In genomic region chr19:9140159-9140874, GRCh38 we compare ENCODE assay signal across 8 cellular contexts. TPM values are rescaled to one million over a fixed set of nuclear protein-coding genes. Genes with fewer than 3 reads are reported as not detected.
DNase-seq lines count a peak whose midpoint lies in the region; ATAC-seq and TF ChIP-seq lines count a peak whose summit lies in the region.

Gene ZNF317, plus strand, starts transcription at chr19:9140397. Its CDS starts 15,620 bp downstream, at chr19:9156017.

- no peaks in the 10 kb centered on the region for H3K27me3 ChIP-seq in GM06990 (replicated peaks; ENCODE audit: control insufficient read depth, insufficient read depth, low read length)
- no peaks in the 10 kb centered on the region for H3K27me3 ChIP-seq in thymus (ENCODE audit: control insufficient read depth, insufficient read depth)

- H3K36me3 Mint-ChIP-seq in activated naive CD8-positive, alpha-beta T cell treated with anti-CD3 and anti-CD28 coated beads, Interleukin-2, amount 10 ng/mL, durations not matched to agents 7 days and 5 days, result peaks cover 31% of the 10 kb centered on the region
- H3K36me3 Mint-ChIP-seq in osteocyte (ENCODE audit: unreplicated experiment), result peaks cover 28% of the 10 kb centered on the region

- DNase-seq in GM06990 (ENCODE audit: extremely low read depth, insufficient read length) (peak; percentile 84), NCI-H1105 (lab: John Stamatoyannopoulos, UW) (peak; percentile 92), SKM-1 treated with dmso at 0.1 percent for 144 hours (lab: John Stamatoyannopoulos, UW; ENCODE audit: unreplicated experiment) (peak; percentile 86), head of caudate nucleus (peak; percentile 84 to 97 (median 93)), osteocyte (ENCODE audit: extremely low spot score, unreplicated experiment) (peak; percentile 95)
- peak; percentile 82 for DNase-seq in activated naive CD8-positive, alpha-beta T cell treated with anti-CD3 and anti-CD28 coated beads, Interleukin-2, amount 10 ng/mL, durations not matched to agents 7 days and 5 days

- no peaks in the 10 kb centered on the region for H3K27me3 Mint-ChIP-seq in activated naive CD8-positive, alpha-beta T cell treated with anti-CD3 and anti-CD28 coated beads, Interleukin-2, amount 10 ng/mL, durations not matched to agents 7 days and 5 days
- no peaks in the 10 kb centered on the region for H3K27me3 Mint-ChIP-seq in osteocyte (ENCODE audit: unreplicated experiment)

- TF ChIP-seq CTCF in GM06990 (IDR thresholded peaks at IDR 0.05; ENCODE audit: insufficient read depth, low read length, poor library complexity, severe bottlenecking) (no peak), osteocyte (IDR thresholded peaks at IDR 0.05) (no peak)

- H3K36me3 ChIP-seq in GM06990 (ENCODE audit: control insufficient read depth, insufficient read depth, low read length) (no peaks in the 10 kb centered on the region; the same call in 1 of the 2 replicates), thymus (ENCODE audit: control insufficient read depth, insufficient read depth) (peaks cover 3% of the 10 kb centered on the region)

- H3K9me3 ChIP-seq in thymus (ENCODE audit: control insufficient read depth), result peaks cover 2% of the 10 kb centered on the region

- peak within 1 kb of the TSS; percentile 61 for H3K27ac ChIP-seq in thymus (ENCODE audit: low read depth)

- H3K9me3 Mint-ChIP-seq in activated naive CD8-positive, alpha-beta T cell treated with anti-CD3 and anti-CD28 coated beads, Interleukin-2, amount 10 ng/mL, durations not matched to agents 7 days and 5 days, result peaks cover 9% of the 10 kb centered on the region
- peaks cover 15% of the 10 kb centered on the region for H3K9me3 Mint-ChIP-seq in osteocyte (ENCODE audit: unreplicated experiment)

- under 1% methylated on average over 43 of the region's 43 CpGs for WGBS in thymus

- H3K27ac Mint-ChIP-seq in activated naive CD8-positive, alpha-beta T cell treated with anti-CD3 and anti-CD28 coated beads, Interleukin-2, amount 10 ng/mL, durations not matched to agents 7 days and 5 days, result peak within 1 kb of the TSS; percentile 96
- H3K27ac Mint-ChIP-seq in osteocyte (ENCODE audit: unreplicated experiment), result peak within 1 kb of the TSS; percentile 95

- intact Hi-C loops in head of caudate nucleus (cut with DNase I), result no loop called here

- peaks cover 28% of the 10 kb centered on the region for H3K4me1 Mint-ChIP-seq in activated naive CD8-positive, alpha-beta T cell treated with anti-CD3 and anti-CD28 coated beads, Interleukin-2, amount 10 ng/mL, durations not matched to agents 7 days and 5 days
- peaks cover 20% of the 10 kb centered on the region for H3K4me1 Mint-ChIP-seq in osteocyte (ENCODE audit: unreplicated experiment)

- H3K4me3 ChIP-seq in GM06990 (replicated peaks; ENCODE audit: low read depth, low read length) (peak within 1 kb of the TSS; percentile 99), thymus (ENCODE audit: low read length) (peak within 1 kb of the TSS; percentile 61)

- peak within 1 kb of the TSS; percentile 90 for H3K4me3 Mint-ChIP-seq in activated naive CD8-positive, alpha-beta T cell treated with anti-CD3 and anti-CD28 coated beads, Interleukin-2, amount 10 ng/mL, durations not matched to agents 7 days and 5 days
- peak within 1 kb of the TSS; percentile 96 for H3K4me3 Mint-ChIP-seq in osteocyte (ENCODE audit: unreplicated experiment)

- peak; percentile 86 for ATAC-seq in HG02610 (IDR thresholded peaks at IDR 0.05; ENCODE audit: unreplicated experiment)
- ATAC-seq in activated naive CD8-positive, alpha-beta T cell treated with anti-CD3 and anti-CD28 coated beads, Interleukin-2, amount 10 ng/mL, durations not matched to agents 7 days and 5 days (ENCODE audit: low read depth), result peak; percentile 81

- peaks cover 6% of the 10 kb centered on the region for H3K4me1 ChIP-seq in thymus (ENCODE audit: control insufficient read depth, insufficient read depth, low read length)

- POLR2A ChIA-PET in activated naive CD8-positive, alpha-beta T cell treated with anti-CD3 and anti-CD28 coated beads, Interleukin-2, amount 10 ng/mL, durations not matched to agents 7 days and 5 days (lab: Charles Lee), result interaction anchor here (0.5 to 1.1 kb wide), 2 partner anchors 295 to 443 kb away, joined by 3 to 4 read pairs; partner anchors contain the start of gene ZNF266

RNA-seq across cellular contexts. Expression of gene ZNF317, which starts in this region (rescaled TPM):
- total RNA-seq in activated naive CD8-positive, alpha-beta T cell treated with anti-CD3 and anti-CD28 coated beads, Interleukin-2, amount 10 ng/mL, durations not matched to agents 7 days and 5 days, result 10 to 100 TPM; 49.7 to 50.0 TPM
- total RNA-seq in osteocyte, result 24.8 and 31.4 TPM in 2 replicates
- 44.2 TPM for polyA plus RNA-seq in thymus

Comparison
In these comparisons a context has a peak if more than half of its experiments do, and no peak if none do; other contexts are left out.
1. Peak in every context shown above with its lines: DNase-seq, ATAC-seq, H3K4me3 ChIP-seq and H3K27ac ChIP-seq.